ENCODE assay signal across 17 cellular contexts in genomic region chr14:99226687-99227086, GRCh38. TPM values are rescaled to one million over a fixed set of nuclear protein-coding genes. Genes with fewer than 3 reads are reported as not detected.
A peak's percentile ranks its signal among the peaks of the same experiment; 100 is the strongest.
DNase-seq lines count a peak whose midpoint lies in the region; ATAC-seq and TF ChIP-seq lines count a peak whose summit lies in the region.
"Had no signal": no experiment of that assay in that cellular context is flagged by ENCODE, and none has a peak within 500 bp of the region (broad histone marks: within the 10 kb centered on the region; RNA-seq: fewer than 3 reads in every experiment).

No MANE protein-coding gene starts in this region.

- peak overlapping the region; percentile 59 for H3K27ac Mint-ChIP-seq in activated T-cell treated with anti-CD3 and anti-CD28 coated beads, Interleukin-2, amount 50 U/mL, for 72 hours
- H3K27ac Mint-ChIP-seq in WTC11 = peak overlapping the region; percentile 5; the same call in 1 of the 2 replicates
- peak overlapping the region; percentile 87 to 93 for H3K27ac Mint-ChIP-seq in stimulated activated naive CD8-positive, alpha-beta T cell treated with anti-CD3 and anti-CD28 coated beads, Interleukin-15, amount 100 ng/mL, for 72 hours
- H3K27ac Mint-ChIP-seq: nephron progenitor cell had no signal

- no peak for DNase-seq in activated T-cell treated with anti-CD3 and anti-CD28 coated beads, Interleukin-2, amount 50 U/mL, for 72 hours
- DNase-seq in activated T-cell treated with anti-CD3 and anti-CD28 coated beads, Interleukin-2, amount 50 U/mL, for 1 hour = no peak
- no peak for DNase-seq in WTC11 (ENCODE audit: low spot score)
- no peak for DNase-seq in effector memory CD4-positive, alpha-beta T cell
- DNase-seq in stimulated activated naive CD8-positive, alpha-beta T cell treated with anti-CD3 and anti-CD28 coated beads, Interleukin-15, amount 100 ng/mL, for 72 hours = no peak
- no peak for DNase-seq in MG63
- no peak for DNase-seq in COR-L47 (lab: John Stamatoyannopoulos, UW)
- DNase-seq in tibial artery = no peak
- DNase-seq: DMS79, esophagus squamous epithelium, mesenchymal stem cell, NCI-H1436, NCI-H526, nephron progenitor cell, testis, WERI-Rb-1 had no signal

- H3K27me3 ChIP-seq in effector memory CD4-positive, alpha-beta T cell (replicated peaks; ENCODE audit: control insufficient read depth, insufficient read depth, low read length, poor library complexity, severe bottlenecking) = no peaks in the 10 kb centered on the region
- H3K27me3 ChIP-seq in MG63 (no peaks in the 10 kb centered on the region), tibial artery (peaks cover 0 to 19% of the 10 kb centered on the region in 2 donors)
- H3K27me3 ChIP-seq: testis had no signal

- peaks cover 95% of the 10 kb centered on the region for H3K4me1 ChIP-seq in effector memory CD4-positive, alpha-beta T cell (ENCODE audit: control insufficient read depth, insufficient read depth, low read length, poor library complexity, severe bottlenecking)
- H3K4me1 ChIP-seq in tibial artery = peaks cover 0 to 8% (median 0%) of the 10 kb centered on the region in 4 donors
- H3K4me1 ChIP-seq: testis had no signal

- H3K27me3 Mint-ChIP-seq in activated T-cell treated with anti-CD3 and anti-CD28 coated beads, Interleukin-2, amount 50 U/mL, for 72 hours (ENCODE audit: low read depth) = no peaks in the 10 kb centered on the region
- H3K27me3 Mint-ChIP-seq in WTC11 (ENCODE audit: low read depth) = no peaks in the 10 kb centered on the region
- H3K27me3 Mint-ChIP-seq in stimulated activated naive CD8-positive, alpha-beta T cell treated with anti-CD3 and anti-CD28 coated beads, Interleukin-15, amount 100 ng/mL, for 72 hours = no peaks in the 10 kb centered on the region

- peaks cover 52% of the 10 kb centered on the region for H3K36me3 ChIP-seq in effector memory CD4-positive, alpha-beta T cell (ENCODE audit: control insufficient read depth, insufficient read depth, low read length)
- H3K36me3 ChIP-seq in MG63 (no peaks in the 10 kb centered on the region), tibial artery (no peaks in the 10 kb centered on the region)
- H3K36me3 ChIP-seq: esophagus squamous epithelium, WERI-Rb-1 had no signal

- H3K27ac ChIP-seq in effector memory CD4-positive, alpha-beta T cell (ENCODE audit: insufficient read depth, low read length, poor library complexity, severe bottlenecking) = peak overlapping the region; percentile 97
- H3K27ac ChIP-seq in tibial artery = no peak overlapping the region
- H3K27ac ChIP-seq: esophagus squamous epithelium, testis, WERI-Rb-1 had no signal

- CTCF ChIA-PET in WTC11 (lab: Charles Lee) = no interaction called here

- POLR2A ChIA-PET in WTC11 (lab: Charles Lee) = no interaction called here

- peaks cover 99% of the 10 kb centered on the region for H3K4me1 Mint-ChIP-seq in activated T-cell treated with anti-CD3 and anti-CD28 coated beads, Interleukin-2, amount 50 U/mL, for 72 hours (ENCODE audit: low read depth)
- H3K4me1 Mint-ChIP-seq in WTC11 = peaks cover 53% of the 10 kb centered on the region
- H3K4me1 Mint-ChIP-seq in stimulated activated naive CD8-positive, alpha-beta T cell treated with anti-CD3 and anti-CD28 coated beads, Interleukin-15, amount 100 ng/mL, for 72 hours = peaks cover 98% of the 10 kb centered on the region

- H3K36me3 Mint-ChIP-seq in activated T-cell treated with anti-CD3 and anti-CD28 coated beads, Interleukin-2, amount 50 U/mL, for 72 hours (ENCODE audit: insufficient read depth in 2 of 2) = peaks cover 16 to 27% of the 10 kb centered on the region in 2 donors
- H3K36me3 Mint-ChIP-seq in WTC11 = peaks cover 5% of the 10 kb centered on the region; the same call in 1 of the 2 replicates

- H3K4me3 Mint-ChIP-seq in activated T-cell treated with anti-CD3 and anti-CD28 coated beads, Interleukin-2, amount 50 U/mL, for 72 hours = peak overlapping the region; percentile 65 to 84
- H3K4me3 Mint-ChIP-seq in WTC11 = no peak overlapping the region
- peak overlapping the region; percentile 70 to 89 for H3K4me3 Mint-ChIP-seq in stimulated activated naive CD8-positive, alpha-beta T cell treated with anti-CD3 and anti-CD28 coated beads, Interleukin-15, amount 100 ng/mL, for 72 hours
- H3K4me3 Mint-ChIP-seq: nephron progenitor cell had no signal

- intact Hi-C loops in tibial artery (cut with DNase I; ENCODE audit: low total_unique reads) = no loop called here

- peaks cover 4 to 5% of the 10 kb centered on the region in 2 donors for H3K9me3 Mint-ChIP-seq in activated T-cell treated with anti-CD3 and anti-CD28 coated beads, Interleukin-2, amount 50 U/mL, for 72 hours
- no peaks in the 10 kb centered on the region for H3K9me3 Mint-ChIP-seq in WTC11
- H3K9me3 Mint-ChIP-seq in stimulated activated naive CD8-positive, alpha-beta T cell treated with anti-CD3 and anti-CD28 coated beads, Interleukin-15, amount 100 ng/mL, for 72 hours = peaks cover 0 to 6% of the 10 kb centered on the region in 2 donors
- H3K9me3 Mint-ChIP-seq: nephron progenitor cell had no signal

- peak overlapping the region; percentile 10 for H3K4me3 ChIP-seq in effector memory CD4-positive, alpha-beta T cell (ENCODE audit: insufficient read depth, low read depth, low read length, poor library complexity, severe bottlenecking)
- H3K4me3 ChIP-seq in MG63 = no peak overlapping the region
- H3K4me3 ChIP-seq in tibial artery = no peak overlapping the region
- H3K4me3 ChIP-seq: esophagus squamous epithelium, testis had no signal

- TF ChIP-seq CTCF in WTC11 (IDR thresholded peaks at IDR 0.05) (no peak), tibial artery (IDR thresholded peaks at IDR 0.05) (no peak)

- ATAC-seq in activated T-cell treated with anti-CD3 and anti-CD28 coated beads, Interleukin-2, amount 50 U/mL, for 72 hours (replicated peaks in 1 of 2) = peak; percentile 8 to 12
- no peak for ATAC-seq in WTC11
- ATAC-seq in stimulated activated naive CD8-positive, alpha-beta T cell treated with anti-CD3 and anti-CD28 coated beads, Interleukin-15, amount 100 ng/mL, for 72 hours = peak; percentile 25
- ATAC-seq: sciatic nerve had no signal

- H3K9me3 ChIP-seq in effector memory CD4-positive, alpha-beta T cell (ENCODE audit: control insufficient read depth, low read length) = no peaks in the 10 kb centered on the region
- no peaks in the 10 kb centered on the region for H3K9me3 ChIP-seq in MG63
- H3K9me3 ChIP-seq in tibial artery = no peaks in the 10 kb centered on the region
- H3K9me3 ChIP-seq: esophagus squamous epithelium, testis had no signal

TF ChIP-seq in WTC11, 78 proteins besides CTCF, POLR2A, EP300 and RAD21:
- TF ChIP-seq ZNF317 (CRISPR knock-in tag; IDR thresholded peaks at IDR 0.05; ENCODE audit: borderline replicate concordance, low read depth) = no peak

RNA-seq across cellular contexts. Expression of gene BCL11B, which starts 45.3 kb away (rescaled TPM):
- total RNA-seq in activated T-cell treated with anti-CD3 and anti-CD28 coated beads, Interleukin-2, amount 50 U/mL, for 72 hours = 10 to 100 TPM; 54.4 to 58.0 TPM
- total RNA-seq in WTC11 (2021) = 6.7 to 9.1 TPM (median 7.2 TPM) in 3 replicates
- not detected in 2 replicates for total RNA-seq in MG63 (2014; rRNA removed; shearing (Covaris generic); ENCODE audit: low replicate concordance)

Comparison
In these comparisons a context has a peak if more than half of its experiments do, and no peak if none do; other contexts are left out.
1. H3K27ac Mint-ChIP-seq: peak in every context shown above with its lines; median percentile 90 in stimulated activated naive CD8-positive, alpha-beta T cell treated with anti-CD3 and anti-CD28 coated beads, Interleukin-15, amount 100 ng/mL, for 72 hours; 59 in activated T-cell treated with anti-CD3 and anti-CD28 coated beads, Interleukin-2, amount 50 U/mL, for 72 hours; 5 in WTC11.